1 cellular context compared by ENCODE assay signal in the genomic region with DNA sequence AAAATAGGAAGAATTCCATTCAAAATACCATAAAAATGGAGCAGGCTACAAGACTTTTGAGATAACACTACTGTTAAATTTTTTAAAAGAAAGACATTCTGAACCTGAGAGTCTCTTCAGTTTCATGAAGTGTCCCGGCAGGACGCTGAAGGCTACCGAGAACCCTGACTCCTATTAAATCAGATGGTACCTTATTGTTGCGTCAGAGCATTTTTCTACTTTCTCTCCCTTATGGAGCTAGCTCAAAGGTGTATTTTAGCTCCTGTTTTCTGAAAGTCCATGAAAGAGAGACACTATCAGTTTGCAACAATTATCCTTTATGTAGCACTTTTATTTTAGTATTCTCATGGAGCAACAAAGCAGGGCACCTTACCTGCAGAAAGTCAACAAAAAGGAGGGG.
TF ChIP-seq lines count a peak whose summit lies in the region.

No MANE protein-coding gene starts in this region.

TF ChIP-seq in SK-N-SH, 30 proteins besides CTCF, POLR2A, EP300 and RAD21 (continued from another document):
- TF ChIP-seq ZBTB33 (IDR thresholded peaks at IDR 0.05; ENCODE audit: borderline replicate concordance, low read depth) (no peak), YY1 (IDR thresholded peaks at IDR 0.05; ENCODE audit: low read depth) (no peak), POLR2AphosphoS5 (IDR thresholded peaks at IDR 0.05; ENCODE audit: low read depth, low read length) (no peak), MAX (IDR thresholded peaks at IDR 0.05; ENCODE audit: low read depth) (no peak), GATA2 (CRISPR knock-in tag; IDR thresholded peaks at IDR 0.05) (no peak)
- TF ChIP-seq, protein P1, sequence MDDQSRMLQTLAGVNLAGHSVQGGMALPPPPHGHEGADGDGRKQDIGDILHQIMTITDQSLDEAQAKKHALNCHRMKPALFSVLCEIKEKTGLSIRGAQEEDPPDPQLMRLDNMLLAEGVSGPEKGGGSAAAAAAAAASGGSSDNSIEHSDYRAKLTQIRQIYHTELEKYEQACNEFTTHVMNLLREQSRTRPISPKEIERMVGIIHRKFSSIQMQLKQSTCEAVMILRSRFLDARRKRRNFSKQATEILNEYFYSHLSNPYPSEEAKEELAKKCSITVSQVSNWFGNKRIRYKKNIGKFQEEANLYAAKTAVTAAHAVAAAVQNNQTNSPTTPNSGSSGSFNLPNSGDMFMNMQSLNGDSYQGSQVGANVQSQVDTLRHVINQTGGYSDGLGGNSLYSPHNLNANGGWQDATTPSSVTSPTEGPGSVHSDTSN (IDR thresholded peaks at IDR 0.05), result no peak
